In the genomic region with DNA sequence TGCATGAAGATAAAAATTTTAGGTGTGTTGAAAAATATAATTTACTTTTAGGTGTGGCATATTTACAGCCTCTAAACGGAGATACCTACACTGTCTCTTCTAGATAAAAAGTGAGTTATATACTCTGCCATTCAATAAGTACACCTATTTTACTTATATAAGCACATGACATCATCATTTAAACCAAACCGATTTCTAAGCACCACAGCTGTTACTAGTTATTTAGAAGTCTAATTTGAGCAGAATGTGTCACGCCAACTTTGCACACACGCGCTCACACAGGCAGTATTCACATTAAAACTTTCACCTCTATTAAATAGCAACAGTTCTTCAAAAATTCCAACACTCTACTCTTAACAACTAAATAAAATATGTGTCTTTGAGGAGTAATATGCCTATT, we compare ENCODE assay signal across 21 cellular contexts.
"Had no signal": no experiment of that assay in that cellular context is flagged by ENCODE, and none has a peak within 500 bp of the region (broad histone marks: within the 10 kb centered on the region; RNA-seq: fewer than 3 reads in every experiment).

No MANE protein-coding gene starts in this region.

- H3K4me3 ChIP-seq: body of pancreas, MG63 had no signal

- FAIRE-seq: RCC 7860 had no signal

- H3K27me3 ChIP-seq: body of pancreas, MG63 had no signal

- H3K27ac ChIP-seq: body of pancreas had no signal

- DNase-seq: activated CD4-positive, alpha-beta T cell treated with anti-CD3 and anti-CD28 coated beads for 48 hours; activated CD4-positive, alpha-beta T cell treated with anti-CD3 and anti-CD28 coated beads, Interleukin-2, amount 50 U/mL, for 4 hours; activated CD4-positive, CD25-positive, alpha-beta regulatory T cell treated with anti-CD3 and anti-CD28 coated beads, Interleukin-2, amount 50 U/mL, for 72 hours; activated CD8-positive, alpha-beta memory T cell treated with anti-CD3 and anti-CD28 coated beads, Interleukin-2, amount 50 U/mL, for 48 hours; activated CD8-positive, alpha-beta T cell treated with anti-CD3 and anti-CD28 coated beads, Interleukin-2, amount 10 ng/mL, durations not matched to agents 7 days and 5 days; activated T-cell treated with anti-CD3 and anti-CD28 coated beads, Interleukin-2, amount 50 U/mL, for 1 hour; aorta; body of pancreas; MG63; MV-4-11; NCI-H1092 treated with DMSO at 0.1 percent for 48 hours; NCI-H1417 treated with DMSO at 0.1 percent for 48 hours; NCI-H1694; NCI-H2029; NCI-H2107; NCI-H510A treated with DMSO at 0.1 percent for 48 hours; PC-3; SHP77; T-helper 17 cell; T-helper 9 cell had no signal

- ATAC-seq: activated CD8-positive, alpha-beta T cell treated with anti-CD3 and anti-CD28 coated beads, Interleukin-2, amount 10 ng/mL, durations not matched to agents 7 days and 5 days; body of pancreas; PC-3; T-helper 17 cell had no signal

- H3K36me3 ChIP-seq: MG63 had no signal

- H3K4me1 ChIP-seq: body of pancreas had no signal

- H3K9me3 ChIP-seq: body of pancreas, MG63 had no signal
